ENCODE assay signal across 19 cellular contexts in the genomic region with DNA sequence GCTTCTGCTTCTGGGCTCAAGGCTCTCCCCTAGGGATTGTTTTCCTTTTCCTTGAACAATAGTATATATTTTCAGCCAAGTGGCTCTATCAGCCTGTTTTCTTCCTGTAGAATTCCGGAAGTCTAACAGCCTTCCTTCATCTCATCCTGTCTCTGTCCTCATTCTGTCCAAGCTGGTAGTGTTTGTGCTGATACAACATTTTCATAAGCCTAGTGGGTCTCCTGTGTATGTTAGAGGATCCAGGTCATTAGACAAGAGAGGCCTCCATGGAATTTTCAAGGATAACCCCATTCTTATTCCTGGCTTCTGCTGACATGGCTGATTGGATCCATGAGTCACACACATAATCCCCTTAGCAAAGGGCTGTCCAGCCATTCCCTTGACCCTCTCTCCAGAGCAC.
"Had no signal": no experiment of that assay in that cellular context is flagged by ENCODE, and none has a peak within 500 bp of the region (broad histone marks: within the 10 kb centered on the region; RNA-seq: fewer than 3 reads in every experiment).

No MANE protein-coding gene starts in this region.

- H3K4me3 Mint-ChIP-seq: naive thymus-derived CD8-positive, alpha-beta T cell; stimulated activated naive B cell treated with anti-CD40 and anti-IgM and Interleukin-4, amounts not matched to agents 10 μg/mL and 1 μg/mL and 100 μg/mL, for 72 hours; stimulated activated naive CD8-positive, alpha-beta T cell treated with anti-CD3 and anti-CD28 coated beads, Interleukin-15, amount 100 ng/mL, for 72 hours had no signal

- H3K4me1 Mint-ChIP-seq: naive thymus-derived CD8-positive, alpha-beta T cell; stimulated activated naive B cell treated with anti-CD40 and anti-IgM and Interleukin-4, amounts not matched to agents 10 μg/mL and 1 μg/mL and 100 μg/mL, for 72 hours; stimulated activated naive CD8-positive, alpha-beta T cell treated with anti-CD3 and anti-CD28 coated beads, Interleukin-15, amount 100 ng/mL, for 72 hours had no signal

- DNase-seq: cortex of kidney; effector memory CD4-positive, alpha-beta T cell; foreskin keratinocyte; head of caudate nucleus; mammary epithelial cell; mucosa of descending colon; naive thymus-derived CD8-positive, alpha-beta T cell; sigmoid colon; stimulated activated CD4-positive, alpha-beta T cell treated with anti-CD3 and anti-CD28 coated beads, Interleukin-2, amount 100 ng/mL, for 24 hours; stimulated activated CD4-positive, alpha-beta T cell treated with anti-CD3 and anti-CD28 coated beads, Interleukin-4, amount 100 ng/mL, for 4 hours; stimulated activated naive B cell treated with anti-CD40 and anti-IgM and Interleukin-4, amounts not matched to agents 10 μg/mL and 1 μg/mL and 100 μg/mL, for 72 hours; stimulated activated naive CD8-positive, alpha-beta T cell treated with anti-CD3 and anti-CD28 coated beads, Interleukin-15, amount 100 ng/mL, for 72 hours; transverse colon had no signal

- FAIRE-seq: endometrium had no signal

- H3K27me3 Mint-ChIP-seq: stimulated activated naive CD8-positive, alpha-beta T cell treated with anti-CD3 and anti-CD28 coated beads, Interleukin-15, amount 100 ng/mL, for 72 hours had no signal

- H3K9me3 ChIP-seq: mucosa of descending colon, neutrophil, right atrium auricular region, sigmoid colon, thoracic aorta had no signal

- H3K27ac ChIP-seq: foreskin keratinocyte, hepatocyte, neutrophil, right atrium auricular region, sigmoid colon, skin epidermis, thoracic aorta, transverse colon had no signal

- H3K36me3 Mint-ChIP-seq: naive thymus-derived CD8-positive, alpha-beta T cell; stimulated activated naive B cell treated with anti-CD40 and anti-IgM and Interleukin-4, amounts not matched to agents 10 μg/mL and 1 μg/mL and 100 μg/mL, for 72 hours had no signal

- H3K4me1 ChIP-seq: foreskin keratinocyte, right atrium auricular region, transverse colon had no signal

- H3K36me3 ChIP-seq: neutrophil, right atrium auricular region, sigmoid colon, thoracic aorta, transverse colon had no signal

- H3K4me3 ChIP-seq: hepatocyte, mucosa of descending colon, right atrium auricular region, sigmoid colon, skin epidermis, thoracic aorta, transverse colon had no signal

- H3K27me3 ChIP-seq: foreskin keratinocyte, hepatocyte, neutrophil, right atrium auricular region, sigmoid colon, transverse colon had no signal

- H3K27ac Mint-ChIP-seq: naive thymus-derived CD8-positive, alpha-beta T cell; stimulated activated naive B cell treated with anti-CD40 and anti-IgM and Interleukin-4, amounts not matched to agents 10 μg/mL and 1 μg/mL and 100 μg/mL, for 72 hours had no signal
